Comparison of ENCODE assay signal across 17 cellular contexts in genomic region chr5:56522972-56523371, GRCh38.
DNase-seq lines count a peak whose midpoint lies in the region; ATAC-seq, FAIRE-seq and TF ChIP-seq lines count a peak whose summit lies in the region.
"Had no signal": no experiment of that assay in that cellular context is flagged by ENCODE, and none has a peak within 500 bp of the region (broad histone marks: within the 10 kb centered on the region; RNA-seq: fewer than 3 reads in every experiment).

No MANE protein-coding gene starts in this region.

- H2AFZ ChIP-seq in GM23248: no peak overlapping the region
- no peak overlapping the region for H2AFZ ChIP-seq in endothelial cell of umbilical vein (ENCODE audit: low read depth, low read length)
- no peak overlapping the region for H2AFZ ChIP-seq in keratinocyte (ENCODE audit: control insufficient read depth, low read length)

- intact Hi-C loops in endothelial cell of umbilical vein (cut with micrococcal nuclease): no loop called here

- DNase-seq in GM23248 (peak; percentile 55), endothelial cell of umbilical vein (ENCODE audit: low read depth, low spot score) (peak; percentile 87), keratinocyte (ENCODE audit: low read depth, low spot score) (no peak), stromal cell of bone marrow (ENCODE audit: low read depth) (peak; percentile 76), SHP77 treated with DMSO at 0.1 percent for 48 hours (lab: John Stamatoyannopoulos, UW) (no peak), SW480 (ENCODE audit: low spot score) (no peak), NCI-H187 (lab: John Stamatoyannopoulos, UW) (no peak)
- DNase-seq: activated CD4-positive, alpha-beta T cell treated with anti-CD3 and anti-CD28 coated beads for 1 hour; activated T-cell treated with anti-CD3 and anti-CD28 coated beads for 4 hours; anterior cingulate cortex; effector CD4-positive, alpha-beta T cell; hippocampal formation; NCI-H2107; pancreas had no signal

- no peak overlapping the region for H3K4me2 ChIP-seq in GM23248 (ENCODE audit: unreplicated experiment)
- H3K4me2 ChIP-seq in endothelial cell of umbilical vein (ENCODE audit: insufficient read depth, low read length): no peak overlapping the region
- H3K4me2 ChIP-seq in keratinocyte (ENCODE audit: control insufficient read depth, extremely low read depth, insufficient read depth, low read depth, low read length): no peak overlapping the region

- H3K27me3 ChIP-seq in GM23248 (replicated peaks; ENCODE audit: insufficient read depth) (peaks cover 7% of the 10 kb centered on the region), endothelial cell of umbilical vein (ENCODE audit: control insufficient read depth in 2 of 2, insufficient read depth in 2 of 2, low read length in 2 of 2) (peaks cover 2 to 4% of the 10 kb centered on the region in 2 experiments), keratinocyte (ENCODE audit: control insufficient read depth, extremely low read depth, insufficient read depth, low read length) (no peaks in the 10 kb centered on the region)
- H3K27me3 ChIP-seq: pancreas had no signal

- H3K36me3 ChIP-seq in GM23248 (ENCODE audit: low read depth): no peaks in the 10 kb centered on the region
- no peaks in the 10 kb centered on the region for H3K36me3 ChIP-seq in endothelial cell of umbilical vein (ENCODE audit: control insufficient read depth in 2 of 2, extremely low read depth in 1 of 2, insufficient read depth in 2 of 2, low read length in 2 of 2)
- H3K36me3 ChIP-seq in keratinocyte (ENCODE audit: control insufficient read depth in 2 of 2, extremely low read depth in 1 of 2, insufficient read depth in 2 of 2, low read length in 2 of 2): no peaks in the 10 kb centered on the region
- H3K36me3 ChIP-seq: pancreas had no signal

- no peaks in the 10 kb centered on the region for H3K9me3 ChIP-seq in GM23248 (ENCODE audit: low read depth)
- H3K9me3 ChIP-seq in endothelial cell of umbilical vein (replicated peaks; ENCODE audit: control insufficient read depth, insufficient read depth, low read length): no peaks in the 10 kb centered on the region
- H3K9me3 ChIP-seq in keratinocyte (ENCODE audit: control insufficient read depth, low read depth, low read length): no peaks in the 10 kb centered on the region
- H3K9me3 ChIP-seq: pancreas had no signal

- no peak for ATAC-seq in GM21515 (IDR thresholded peaks at IDR 0.05; ENCODE audit: unreplicated experiment)

- H3K9ac ChIP-seq in GM23248 (no peak overlapping the region), endothelial cell of umbilical vein (replicated peaks; ENCODE audit: extremely low read depth, insufficient read depth, low read length) (no peak overlapping the region), keratinocyte (ENCODE audit: control insufficient read depth, extremely low read depth, insufficient read depth, low read length) (no peak overlapping the region)

- H3K9me2 ChIP-seq in GM23248 (ENCODE audit: insufficient read depth): no peaks in the 10 kb centered on the region

- 11 to 20% methylated on average over 1 of the region's 1 CpG for WGBS in GM23248 (ENCODE audit: low coverage in 1 of 2, low lambda C conversion rate in 2 of 2, missing lambda C conversion rate in 2 of 2), 2 experiments

- no peak overlapping the region for H3K27ac ChIP-seq in GM23248
- no peak overlapping the region for H3K27ac ChIP-seq in endothelial cell of umbilical vein (ENCODE audit: insufficient read depth, low read depth, low read length)
- no peak overlapping the region for H3K27ac ChIP-seq in keratinocyte (ENCODE audit: control insufficient read depth, insufficient read depth, low read length)
- H3K27ac ChIP-seq: C4-2B, pancreas had no signal

- H3F3A ChIP-seq in GM23248 (ENCODE audit: insufficient read depth): no peaks in the 10 kb centered on the region

- TF ChIP-seq CTCF in endothelial cell of umbilical vein (IDR thresholded peaks at IDR 0.05; ENCODE audit: extremely low read depth in 1 of 2, insufficient read depth in 1 of 2, low read depth in 1 of 2, low read length in 2 of 2) (no peak), keratinocyte (optimal IDR thresholded peaks at IDR 0.05 in 1 of 3, IDR thresholded peaks at IDR 0.05 in 1 of 3, conservative IDR thresholded peaks at IDR 0.05 in 1 of 3; ENCODE audit: extremely low read depth in 1 of 3, insufficient read depth in 2 of 3, low read length in 3 of 3) (no peak)

- CTCF ChIA-PET in endothelial cell of umbilical vein (lab: Charles Lee): no interaction called here

- in situ Hi-C loops in GM23248 (cut with MboI): no loop called here

- H3K9me1 ChIP-seq in endothelial cell of umbilical vein (replicated peaks; ENCODE audit: control insufficient read depth, extremely low read depth, insufficient read depth, low read length) (no peaks in the 10 kb centered on the region), keratinocyte (ENCODE audit: control insufficient read depth, extremely low read depth, insufficient read depth, low read length) (no peaks in the 10 kb centered on the region)

- no peak overlapping the region for H3K4me3 ChIP-seq in GM23248
- H3K4me3 ChIP-seq in endothelial cell of umbilical vein (replicated peaks in 1 of 3; ENCODE audit: insufficient read depth in 1 of 3, low read depth in 1 of 3, low read length in 3 of 3): no peak overlapping the region
- H3K4me3 ChIP-seq in keratinocyte (ENCODE audit: control insufficient read depth in 2 of 3, extremely low read depth in 1 of 3, insufficient read depth in 2 of 3, low read depth in 1 of 3, low read length in 3 of 3): no peak overlapping the region
- H3K4me3 ChIP-seq: pancreas had no signal

- H3K79me2 ChIP-seq in GM23248 (ENCODE audit: insufficient read depth): no peaks in the 10 kb centered on the region
- H3K79me2 ChIP-seq in endothelial cell of umbilical vein (ENCODE audit: control insufficient read depth, insufficient read depth, low read length): no peaks in the 10 kb centered on the region
- no peaks in the 10 kb centered on the region for H3K79me2 ChIP-seq in keratinocyte (ENCODE audit: control insufficient read depth, insufficient read depth, low read length)

- BruUV-seq in endothelial cell of umbilical vein (replicated peaks; lab: Mats Ljungman, UMichigan): no TSS peak

- TF ChIP-seq POLR2A in endothelial cell of umbilical vein (IDR thresholded peaks at IDR 0.05; ENCODE audit: low read depth, low read length): no peak

- dilution Hi-C loops in endothelial cell of umbilical vein (cut with MboI; ENCODE audit: extremely low pct_ligation_motif_present, low sequenced_read_pairs) (no loop called here), keratinocyte (cut with MboI; ENCODE audit: extremely low pct_ligation_motif_present, low sequenced_read_pairs) (no loop called here)

- FAIRE-seq in endothelial cell of umbilical vein (lab: Jason Lieb, UNC) (no peak), keratinocyte (lab: Jason Lieb, UNC) (peak; percentile 73)
- FAIRE-seq: GM19239, pancreas had no signal

- no peaks in the 10 kb centered on the region for H3K4me1 ChIP-seq in GM23248 (ENCODE audit: insufficient read depth)
- H3K4me1 ChIP-seq in endothelial cell of umbilical vein (ENCODE audit: control insufficient read depth, extremely low read depth, insufficient read depth, low read length): no peaks in the 10 kb centered on the region
- H3K4me1 ChIP-seq in keratinocyte (ENCODE audit: control insufficient read depth, extremely low read depth, insufficient read depth, low read length): peaks cover 39% of the 10 kb centered on the region
- H3K4me1 ChIP-seq: pancreas had no signal

- POLR2A ChIA-PET in endothelial cell of umbilical vein (lab: Charles Lee): no interaction called here

- no peaks in the 10 kb centered on the region for H4K20me1 ChIP-seq in GM23248 (ENCODE audit: insufficient read depth)
- no peaks in the 10 kb centered on the region for H4K20me1 ChIP-seq in endothelial cell of umbilical vein (replicated peaks; ENCODE audit: control insufficient read depth, extremely low read depth, insufficient read depth, low read length)
- H4K20me1 ChIP-seq in keratinocyte (ENCODE audit: control insufficient read depth, extremely low read depth, insufficient read depth, low read length): no peaks in the 10 kb centered on the region

TF ChIP-seq in endothelial cell of umbilical vein, 7 proteins besides CTCF, POLR2A, EP300 and RAD21:
- TF ChIP-seq POLR2AphosphoS5 (IDR thresholded peaks at IDR 0.05; ENCODE audit: insufficient read depth, low read depth, low read length): no peak
- no peak for TF ChIP-seq GATA2 (IDR thresholded peaks at IDR 0.05; ENCODE audit: insufficient read depth, insufficient read length, low read depth, low read length)
- no peak for TF ChIP-seq EZH2 (IDR thresholded peaks at IDR 0.05; ENCODE audit: borderline replicate concordance, low read depth, low read length, severe bottlenecking)

Comparison
In these comparisons a context has a peak if more than half of its experiments do, and no peak if none do; other contexts are left out.
1. DNase-seq: peak in GM23248 (single experiment), endothelial cell of umbilical vein (single experiment) and stromal cell of bone marrow (single experiment); none in keratinocyte (single experiment), SHP77 treated with DMSO at 0.1 percent for 48 hours (single experiment), SW480 (single experiment) and NCI-H187 (0 of 2).